ENCODE assay signal across 8 cellular contexts in the genomic region with DNA sequence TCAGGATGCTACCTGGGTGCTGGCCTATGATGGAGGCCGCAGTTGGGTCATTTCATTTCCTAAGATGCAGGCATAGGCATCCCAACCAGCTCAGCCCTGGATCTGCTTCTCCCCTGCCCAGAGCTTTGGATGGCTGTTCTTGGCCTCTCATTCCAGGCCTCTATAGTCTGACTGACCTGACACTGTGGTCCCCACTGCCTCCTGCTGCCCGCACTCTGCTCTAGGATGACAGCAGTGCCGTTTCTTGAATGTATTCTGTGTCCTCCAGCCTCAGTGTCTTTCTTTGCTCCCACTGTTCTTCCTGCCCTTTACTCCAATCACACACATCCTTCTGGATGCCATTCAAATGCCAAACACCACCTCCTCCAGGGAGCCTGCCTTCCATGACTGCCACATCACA.
A peak's percentile ranks its signal among the peaks of the same experiment; 100 is the strongest.
DNase-seq lines count a peak whose midpoint lies in the region; ATAC-seq and TF ChIP-seq lines count a peak whose summit lies in the region.

No MANE protein-coding gene starts in this region.

- H3K36me3 ChIP-seq in WERI-Rb-1: no peaks in the 10 kb centered on the region
- H3K36me3 ChIP-seq in esophagus muscularis mucosa: no peaks in the 10 kb centered on the region

- no peak for TF ChIP-seq POLR2A in esophagus muscularis mucosa (IDR thresholded peaks at IDR 0.05; ENCODE audit: low read depth)

- TF ChIP-seq EP300 in esophagus muscularis mucosa (IDR thresholded peaks at IDR 0.05): no peak

- ATAC-seq in CD4-positive, alpha-beta T cell (ENCODE audit: poor library complexity): peak; percentile 56
- peak; percentile 50 for ATAC-seq in sciatic nerve
- no peak for ATAC-seq in stimulated activated effector memory CD8-positive, alpha-beta T cell treated with anti-CD3 and anti-CD28 coated beads, Interleukin-12 subunit alpha, Interleukin-12 subunit beta, amount 100 ng/mL, for 72 hours

- H3K9me3 Mint-ChIP-seq in CD4-positive, alpha-beta T cell: no peaks in the 10 kb centered on the region
- no peaks in the 10 kb centered on the region for H3K9me3 Mint-ChIP-seq in activated CD4-positive, alpha-beta memory T cell treated with anti-CD3 and anti-CD28 coated beads, Interleukin-2, amount 10 ng/mL, durations not matched to agents 7 days and 5 days
- H3K9me3 Mint-ChIP-seq in stimulated activated effector memory CD8-positive, alpha-beta T cell treated with anti-CD3 and anti-CD28 coated beads, Interleukin-12 subunit alpha, Interleukin-12 subunit beta, amount 100 ng/mL, for 72 hours: no peaks in the 10 kb centered on the region

- no peak overlapping the region for H3K4me3 ChIP-seq in HFF-Myc (replicated peaks; ENCODE audit: low read depth, low read length)
- H3K4me3 ChIP-seq in WERI-Rb-1 (ENCODE audit: low read depth, low read length): no peak overlapping the region
- no peak overlapping the region for H3K4me3 ChIP-seq in esophagus muscularis mucosa

- 82% methylated on average over 3 of the region's 3 CpGs for WGBS in esophagus muscularis mucosa

- POLR2A ChIA-PET in CD4-positive, alpha-beta T cell (lab: Charles Lee): interaction anchor here (1.0 to 1.4 kb wide), 2 partner anchors 117 to 179 kb away, joined by 3 read pairs; no protein-coding TSS in a partner anchor
- POLR2A ChIA-PET in activated CD4-positive, alpha-beta memory T cell treated with anti-CD3 and anti-CD28 coated beads, Interleukin-2, amount 10 ng/mL, durations not matched to agents 7 days and 5 days (lab: Charles Lee): no interaction called here

- H3K4me1 Mint-ChIP-seq in CD4-positive, alpha-beta T cell (ENCODE audit: low read depth): no peaks in the 10 kb centered on the region
- H3K4me1 Mint-ChIP-seq in activated CD4-positive, alpha-beta memory T cell treated with anti-CD3 and anti-CD28 coated beads, Interleukin-2, amount 10 ng/mL, durations not matched to agents 7 days and 5 days: no peaks in the 10 kb centered on the region
- H3K4me1 Mint-ChIP-seq in stimulated activated effector memory CD8-positive, alpha-beta T cell treated with anti-CD3 and anti-CD28 coated beads, Interleukin-12 subunit alpha, Interleukin-12 subunit beta, amount 100 ng/mL, for 72 hours: peaks cover 6% of the 10 kb centered on the region

- H3K4me3 Mint-ChIP-seq in CD4-positive, alpha-beta T cell: no peak overlapping the region
- no peak overlapping the region for H3K4me3 Mint-ChIP-seq in activated CD4-positive, alpha-beta memory T cell treated with anti-CD3 and anti-CD28 coated beads, Interleukin-2, amount 10 ng/mL, durations not matched to agents 7 days and 5 days
- no peak overlapping the region for H3K4me3 Mint-ChIP-seq in stimulated activated effector memory CD8-positive, alpha-beta T cell treated with anti-CD3 and anti-CD28 coated beads, Interleukin-12 subunit alpha, Interleukin-12 subunit beta, amount 100 ng/mL, for 72 hours

- CTCF ChIA-PET in CD4-positive, alpha-beta T cell (lab: Charles Lee): no interaction called here
- CTCF ChIA-PET in activated CD4-positive, alpha-beta memory T cell treated with anti-CD3 and anti-CD28 coated beads, Interleukin-2, amount 10 ng/mL, durations not matched to agents 7 days and 5 days (lab: Charles Lee): interaction anchor here (1.3 to 1.8 kb wide), 3 partner anchors 164 to 177 kb away, joined by 4 to 15 read pairs (median 4); no protein-coding TSS in a partner anchor

- no peak overlapping the region for H3K27ac Mint-ChIP-seq in CD4-positive, alpha-beta T cell
- no peak overlapping the region for H3K27ac Mint-ChIP-seq in activated CD4-positive, alpha-beta memory T cell treated with anti-CD3 and anti-CD28 coated beads, Interleukin-2, amount 10 ng/mL, durations not matched to agents 7 days and 5 days
- no peak overlapping the region for H3K27ac Mint-ChIP-seq in stimulated activated effector memory CD8-positive, alpha-beta T cell treated with anti-CD3 and anti-CD28 coated beads, Interleukin-12 subunit alpha, Interleukin-12 subunit beta, amount 100 ng/mL, for 72 hours

- no peak overlapping the region for H3K27ac ChIP-seq in CD4-positive, alpha-beta T cell (ENCODE audit: low read depth, low read length)
- no peak overlapping the region for H3K27ac ChIP-seq in WERI-Rb-1
- no peak overlapping the region for H3K27ac ChIP-seq in esophagus muscularis mucosa (replicated peaks in 1 of 4)

- peak; percentile 8 to 46 (median 36) for DNase-seq in CD4-positive, alpha-beta T cell
- no peak for DNase-seq in HFF-Myc (ENCODE audit: extremely low read depth, low read depth)
- DNase-seq in WERI-Rb-1: peak; percentile 75
- DNase-seq in esophagus muscularis mucosa (ENCODE audit: extremely low spot score): no peak
- DNase-seq in sciatic nerve (ENCODE audit: low spot score): peak; percentile 66
- DNase-seq in activated CD4-positive, alpha-beta memory T cell treated with anti-CD3 and anti-CD28 coated beads, Interleukin-2, amount 10 ng/mL, durations not matched to agents 7 days and 5 days: no peak
- no peak for DNase-seq in stimulated activated effector memory CD8-positive, alpha-beta T cell treated with anti-CD3 and anti-CD28 coated beads, Interleukin-12 subunit alpha, Interleukin-12 subunit beta, amount 100 ng/mL, for 72 hours (ENCODE audit: low spot score in 2 of 2)
- DNase-seq in NCI-H2029 (lab: John Stamatoyannopoulos, UW): no peak

- H3K36me3 Mint-ChIP-seq in CD4-positive, alpha-beta T cell (ENCODE audit: low read depth): no peaks in the 10 kb centered on the region
- H3K36me3 Mint-ChIP-seq in activated CD4-positive, alpha-beta memory T cell treated with anti-CD3 and anti-CD28 coated beads, Interleukin-2, amount 10 ng/mL, durations not matched to agents 7 days and 5 days (ENCODE audit: low read depth): no peaks in the 10 kb centered on the region
- no peaks in the 10 kb centered on the region for H3K36me3 Mint-ChIP-seq in stimulated activated effector memory CD8-positive, alpha-beta T cell treated with anti-CD3 and anti-CD28 coated beads, Interleukin-12 subunit alpha, Interleukin-12 subunit beta, amount 100 ng/mL, for 72 hours

- H3K27me3 ChIP-seq in CD4-positive, alpha-beta T cell (ENCODE audit: control insufficient read depth, insufficient read depth, low read length): no peaks in the 10 kb centered on the region
- H3K27me3 ChIP-seq in WERI-Rb-1 (ENCODE audit: insufficient read depth, low read depth, severe bottlenecking) (no peaks in the 10 kb centered on the region), esophagus muscularis mucosa (no peaks in the 10 kb centered on the region)

- H3K27me3 Mint-ChIP-seq in CD4-positive, alpha-beta T cell: no peaks in the 10 kb centered on the region
- H3K27me3 Mint-ChIP-seq in activated CD4-positive, alpha-beta memory T cell treated with anti-CD3 and anti-CD28 coated beads, Interleukin-2, amount 10 ng/mL, durations not matched to agents 7 days and 5 days: no peaks in the 10 kb centered on the region

- no peaks in the 10 kb centered on the region for H3K9me3 ChIP-seq in CD4-positive, alpha-beta T cell (ENCODE audit: control insufficient read depth, low read length)
- H3K9me3 ChIP-seq in WERI-Rb-1 (ENCODE audit: severe bottlenecking) (no peaks in the 10 kb centered on the region), esophagus muscularis mucosa (no peaks in the 10 kb centered on the region)

- H3K4me1 ChIP-seq in esophagus muscularis mucosa: peaks cover 0 to 15% (median 11%) of the 10 kb centered on the region in 4 donors

- intact Hi-C loops in CD4-positive, alpha-beta T cell (cut with DNase I, micrococcal nuclease): loop anchor here in 1 of 2 experiments (1.0 kb wide), 1 partner anchor 176 kb away; no protein-coding TSS in a partner anchor
- intact Hi-C loops in esophagus muscularis mucosa (cut with DNase I) (loop anchor here (10.0 kb wide), 1 partner anchor 173 kb away; no protein-coding TSS in a partner anchor), sciatic nerve (cut with DNase I) (no loop called here)

- peak; percentile 37 for TF ChIP-seq CTCF in CD4-positive, alpha-beta T cell (IDR thresholded peaks at IDR 0.05)
- TF ChIP-seq CTCF in HFF-Myc (IDR thresholded peaks at IDR 0.05; ENCODE audit: low read depth, low read length, missing control alignments): peak; percentile 78
- peak; percentile 92 for TF ChIP-seq CTCF in WERI-Rb-1 (IDR thresholded peaks at IDR 0.05; ENCODE audit: low read depth, low read length)
- peak; percentile 20 to 24 (median 22) for TF ChIP-seq CTCF in esophagus muscularis mucosa (IDR thresholded peaks at IDR 0.05)

Comparison
In these comparisons a context has a peak if more than half of its experiments do, and no peak if none do; other contexts are left out.
1. DNase-seq: peak in CD4-positive, alpha-beta T cell (10 of 10), WERI-Rb-1 (single experiment) and sciatic nerve (single experiment); none in HFF-Myc (single experiment), esophagus muscularis mucosa (single experiment), activated CD4-positive, alpha-beta memory T cell treated with anti-CD3 and anti-CD28 coated beads, Interleukin-2, amount 10 ng/mL, durations not matched to agents 7 days and 5 days (single experiment), stimulated activated effector memory CD8-positive, alpha-beta T cell treated with anti-CD3 and anti-CD28 coated beads, Interleukin-12 subunit alpha, Interleukin-12 subunit beta, amount 100 ng/mL, for 72 hours (0 of 2) and NCI-H2029 (single experiment).
2. CTCF ChIP-seq: peak in every context shown above with its lines; median percentile 92 in WERI-Rb-1; 78 in HFF-Myc; 37 in CD4-positive, alpha-beta T cell; 22 in esophagus muscularis mucosa.